In the genomic region with DNA sequence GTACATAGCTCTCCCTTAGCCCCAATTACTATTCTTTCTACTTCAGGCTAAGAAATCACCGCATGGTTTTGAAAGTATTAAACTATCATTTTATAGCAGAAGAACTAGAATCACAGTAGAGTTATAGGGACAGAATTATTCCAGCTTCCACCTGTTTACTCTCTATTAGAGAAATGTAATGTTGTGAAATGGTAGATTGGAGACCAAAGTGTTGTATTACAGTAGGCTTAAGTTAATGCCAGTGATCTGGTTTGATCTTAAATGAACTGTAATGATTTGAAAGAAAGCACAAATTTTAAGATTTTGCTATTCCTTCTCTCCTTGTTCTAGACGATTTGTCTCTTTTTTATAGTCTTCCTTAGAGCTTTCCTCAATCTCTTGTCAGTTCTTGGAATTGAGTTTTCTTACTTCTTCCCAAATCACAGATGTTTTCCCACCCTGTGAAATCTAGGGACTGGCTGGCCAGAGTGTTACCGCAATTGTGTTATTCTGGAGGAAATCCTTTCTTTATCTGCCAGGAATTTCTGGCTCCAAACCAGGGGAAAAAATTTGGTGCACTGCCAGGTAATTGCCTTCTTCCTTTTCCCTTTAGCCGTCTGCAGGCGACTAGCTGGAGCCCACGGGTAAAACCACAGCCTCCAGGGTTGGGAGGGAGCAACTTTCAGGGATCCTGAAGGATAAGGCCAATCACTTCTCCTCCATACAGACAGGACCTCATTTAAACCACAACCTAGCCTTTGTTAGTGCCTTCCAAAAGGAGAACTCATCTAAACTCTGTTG, we compare ENCODE assay signal across 9 cellular contexts.
DNase-seq lines count a peak whose midpoint lies in the region; ATAC-seq and TF ChIP-seq lines count a peak whose summit lies in the region.
"Had no signal": no experiment of that assay in that cellular context is flagged by ENCODE, and none has a peak within 500 bp of the region (broad histone marks: within the 10 kb centered on the region; RNA-seq: fewer than 3 reads in every experiment).

No MANE protein-coding gene starts in this region.

- no peaks in the 10 kb centered on the region for H3K9me3 ChIP-seq in parathyroid adenoma (ENCODE audit: control insufficient read depth, low read length)

- peak overlapping the region; percentile 55 for H3K27ac ChIP-seq in parathyroid adenoma

- peak overlapping the region; percentile 4 for H3K4me2 ChIP-seq in parathyroid adenoma (ENCODE audit: low read length)

- no peak overlapping the region for H2AFZ ChIP-seq in parathyroid adenoma

- ATAC-seq in GM21381 (IDR thresholded peaks at IDR 0.05; ENCODE audit: unreplicated experiment), result no peak

- H3K9ac ChIP-seq in parathyroid adenoma, result no peak overlapping the region

- TF ChIP-seq CTCF in fibroblast of mammary gland (conservative IDR thresholded peaks at IDR 0.05; ENCODE audit: control insufficient read depth, insufficient read depth, low read depth, low read length) (no peak), parathyroid adenoma (IDR thresholded peaks at IDR 0.05) (no peak)

- no peaks in the 10 kb centered on the region for H3K36me3 ChIP-seq in parathyroid adenoma (ENCODE audit: control insufficient read depth, insufficient read depth, low read length)

- H3K4me1 ChIP-seq in parathyroid adenoma, result no peaks in the 10 kb centered on the region

- peaks cover 4% of the 10 kb centered on the region for H3K79me2 ChIP-seq in parathyroid adenoma

- no peak overlapping the region for H3K4me3 ChIP-seq in fibroblast of mammary gland (ENCODE audit: control insufficient read depth, low read depth, low read length)
- no peak overlapping the region for H3K4me3 ChIP-seq in parathyroid adenoma (ENCODE audit: low read depth, low read length)

- no peaks in the 10 kb centered on the region for H3K27me3 ChIP-seq in parathyroid adenoma (ENCODE audit: control insufficient read depth, insufficient read depth, low read length)

- DNase-seq in DMS 273 treated with DMSO at 0.1 percent for 48 hours (lab: John Stamatoyannopoulos, UW) (peak; percentile 39), NCI-H69 (lab: John Stamatoyannopoulos, UW) (peak; percentile 72), fibroblast of mammary gland (ENCODE audit: low read depth) (peak; percentile 86), NK-92 (lab: John Stamatoyannopoulos, UW; ENCODE audit: unreplicated experiment) (no peak), NCI-H82 (lab: John Stamatoyannopoulos, UW) (no peak)
- DNase-seq in stimulated activated CD4-positive, alpha-beta T cell treated with anti-CD3 and anti-CD28 coated beads, Interleukin-12 subunit alpha, Interleukin-12 subunit beta, amount 100 ng/mL, for 4 hours, result no peak
- DNase-seq: stimulated activated CD8-positive, alpha-beta memory T cell treated with anti-CD3 and anti-CD28 coated beads, Interleukin-4, amount 100 ng/mL, for 48 hours had no signal

Comparison
In these comparisons a context has a peak if more than half of its experiments do, and no peak if none do; other contexts are left out.
1. DNase-seq: peak in DMS 273 treated with DMSO at 0.1 percent for 48 hours (single experiment), NCI-H69 (single experiment) and fibroblast of mammary gland (single experiment); none in NK-92 (single experiment), stimulated activated CD4-positive, alpha-beta T cell treated with anti-CD3 and anti-CD28 coated beads, Interleukin-12 subunit alpha, Interleukin-12 subunit beta, amount 100 ng/mL, for 4 hours (single experiment) and NCI-H82 (single experiment).